ENCODE assay signal across 1 cellular context in the genomic region with DNA sequence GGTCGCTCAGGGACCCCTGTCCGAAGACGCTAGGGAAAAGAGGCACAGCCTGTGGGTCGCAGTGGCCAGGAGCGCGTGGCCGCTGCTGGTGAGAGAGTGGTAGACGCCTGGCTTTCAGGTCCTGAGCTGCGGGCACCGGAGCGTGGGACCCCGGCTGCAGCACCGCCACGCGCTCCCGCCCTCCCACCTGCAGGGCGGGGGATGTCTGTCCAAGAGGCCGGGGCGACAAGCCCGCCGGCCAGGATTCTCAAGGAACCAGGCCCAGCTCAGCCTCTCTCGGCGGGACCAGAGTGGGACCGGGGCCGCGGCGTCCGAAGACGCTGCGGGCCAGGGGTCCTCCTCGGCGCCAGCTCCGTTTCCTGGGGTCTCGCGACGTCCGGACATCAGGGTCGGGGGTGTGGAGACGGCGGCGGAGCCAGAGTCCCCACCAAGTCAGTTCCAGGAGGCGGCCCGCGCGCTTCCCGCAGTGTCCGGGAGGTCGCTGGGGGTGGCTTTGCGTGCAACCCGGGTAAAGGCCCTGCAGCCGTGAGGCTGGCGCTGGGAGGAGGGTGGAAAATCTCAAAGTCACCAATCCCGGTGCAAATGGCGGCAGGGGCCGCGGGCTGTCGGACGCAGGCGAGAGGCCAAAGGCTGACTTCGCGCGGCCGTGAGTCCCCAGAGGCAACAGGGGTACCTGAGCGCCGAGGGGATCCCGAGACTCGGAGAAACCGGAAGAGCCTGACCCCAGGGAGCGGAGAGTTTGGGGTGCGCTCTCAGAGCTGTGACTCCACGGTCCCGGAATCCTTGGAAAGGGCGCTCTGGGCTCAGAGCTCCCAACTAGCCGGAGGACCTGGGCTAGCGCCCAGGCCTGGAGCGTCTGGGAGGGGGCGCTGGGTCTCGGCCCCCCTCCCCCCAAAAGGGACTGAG.
TF ChIP-seq lines count a peak whose summit lies in the region.

No MANE protein-coding gene starts in this region.

TF ChIP-seq in liver, 16 proteins besides CTCF, POLR2A, EP300 and RAD21 (continued from another document):
- TF ChIP-seq, protein P1, sequence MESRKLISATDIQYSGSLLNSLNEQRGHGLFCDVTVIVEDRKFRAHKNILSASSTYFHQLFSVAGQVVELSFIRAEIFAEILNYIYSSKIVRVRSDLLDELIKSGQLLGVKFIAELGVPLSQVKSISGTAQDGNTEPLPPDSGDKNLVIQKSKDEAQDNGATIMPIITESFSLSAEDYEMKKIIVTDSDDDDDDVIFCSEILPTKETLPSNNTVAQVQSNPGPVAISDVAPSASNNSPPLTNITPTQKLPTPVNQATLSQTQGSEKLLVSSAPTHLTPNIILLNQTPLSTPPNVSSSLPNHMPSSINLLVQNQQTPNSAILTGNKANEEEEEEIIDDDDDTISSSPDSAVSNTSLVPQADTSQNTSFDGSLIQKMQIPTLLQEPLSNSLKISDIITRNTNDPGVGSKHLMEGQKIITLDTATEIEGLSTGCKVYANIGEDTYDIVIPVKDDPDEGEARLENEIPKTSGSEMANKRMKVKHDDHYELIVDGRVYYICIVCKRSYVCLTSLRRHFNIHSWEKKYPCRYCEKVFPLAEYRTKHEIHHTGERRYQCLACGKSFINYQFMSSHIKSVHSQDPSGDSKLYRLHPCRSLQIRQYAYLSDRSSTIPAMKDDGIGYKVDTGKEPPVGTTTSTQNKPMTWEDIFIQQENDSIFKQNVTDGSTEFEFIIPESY (IDR thresholded peaks at IDR 0.05): no peak
- TF ChIP-seq FOXA1 (IDR thresholded peaks at IDR 0.05): no peak
- no peak for TF ChIP-seq NR2F2 (IDR thresholded peaks at IDR 0.05)
- no peak for TF ChIP-seq GABPA (IDR thresholded peaks at IDR 0.05 in 1 of 2, conservative IDR thresholded peaks at IDR 0.05 in 1 of 2)
- TF ChIP-seq, protein P2, sequence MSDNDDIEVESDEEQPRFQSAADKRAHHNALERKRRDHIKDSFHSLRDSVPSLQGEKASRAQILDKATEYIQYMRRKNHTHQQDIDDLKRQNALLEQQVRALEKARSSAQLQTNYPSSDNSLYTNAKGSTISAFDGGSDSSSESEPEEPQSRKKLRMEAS (IDR thresholded peaks at IDR 0.05): no peak
- TF ChIP-seq, protein P3, sequence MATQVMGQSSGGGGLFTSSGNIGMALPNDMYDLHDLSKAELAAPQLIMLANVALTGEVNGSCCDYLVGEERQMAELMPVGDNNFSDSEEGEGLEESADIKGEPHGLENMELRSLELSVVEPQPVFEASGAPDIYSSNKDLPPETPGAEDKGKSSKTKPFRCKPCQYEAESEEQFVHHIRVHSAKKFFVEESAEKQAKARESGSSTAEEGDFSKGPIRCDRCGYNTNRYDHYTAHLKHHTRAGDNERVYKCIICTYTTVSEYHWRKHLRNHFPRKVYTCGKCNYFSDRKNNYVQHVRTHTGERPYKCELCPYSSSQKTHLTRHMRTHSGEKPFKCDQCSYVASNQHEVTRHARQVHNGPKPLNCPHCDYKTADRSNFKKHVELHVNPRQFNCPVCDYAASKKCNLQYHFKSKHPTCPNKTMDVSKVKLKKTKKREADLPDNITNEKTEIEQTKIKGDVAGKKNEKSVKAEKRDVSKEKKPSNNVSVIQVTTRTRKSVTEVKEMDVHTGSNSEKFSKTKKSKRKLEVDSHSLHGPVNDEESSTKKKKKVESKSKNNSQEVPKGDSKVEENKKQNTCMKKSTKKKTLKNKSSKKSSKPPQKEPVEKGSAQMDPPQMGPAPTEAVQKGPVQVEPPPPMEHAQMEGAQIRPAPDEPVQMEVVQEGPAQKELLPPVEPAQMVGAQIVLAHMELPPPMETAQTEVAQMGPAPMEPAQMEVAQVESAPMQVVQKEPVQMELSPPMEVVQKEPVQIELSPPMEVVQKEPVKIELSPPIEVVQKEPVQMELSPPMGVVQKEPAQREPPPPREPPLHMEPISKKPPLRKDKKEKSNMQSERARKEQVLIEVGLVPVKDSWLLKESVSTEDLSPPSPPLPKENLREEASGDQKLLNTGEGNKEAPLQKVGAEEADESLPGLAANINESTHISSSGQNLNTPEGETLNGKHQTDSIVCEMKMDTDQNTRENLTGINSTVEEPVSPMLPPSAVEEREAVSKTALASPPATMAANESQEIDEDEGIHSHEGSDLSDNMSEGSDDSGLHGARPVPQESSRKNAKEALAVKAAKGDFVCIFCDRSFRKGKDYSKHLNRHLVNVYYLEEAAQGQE (IDR thresholded peaks at IDR 0.05): no peak
- TF ChIP-seq RXRA (IDR thresholded peaks at IDR 0.05): no peak
- TF ChIP-seq, protein P4, sequence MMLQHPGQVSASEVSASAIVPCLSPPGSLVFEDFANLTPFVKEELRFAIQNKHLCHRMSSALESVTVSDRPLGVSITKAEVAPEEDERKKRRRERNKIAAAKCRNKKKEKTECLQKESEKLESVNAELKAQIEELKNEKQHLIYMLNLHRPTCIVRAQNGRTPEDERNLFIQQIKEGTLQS (IDR thresholded peaks at IDR 0.05): no peak
- TF ChIP-seq HNF4G (IDR thresholded peaks at IDR 0.05): no peak
- no peak for TF ChIP-seq HNF4A (conservative IDR thresholded peaks at IDR 0.05)
